29 cellular contexts compared by ENCODE assay signal in the genomic region with DNA sequence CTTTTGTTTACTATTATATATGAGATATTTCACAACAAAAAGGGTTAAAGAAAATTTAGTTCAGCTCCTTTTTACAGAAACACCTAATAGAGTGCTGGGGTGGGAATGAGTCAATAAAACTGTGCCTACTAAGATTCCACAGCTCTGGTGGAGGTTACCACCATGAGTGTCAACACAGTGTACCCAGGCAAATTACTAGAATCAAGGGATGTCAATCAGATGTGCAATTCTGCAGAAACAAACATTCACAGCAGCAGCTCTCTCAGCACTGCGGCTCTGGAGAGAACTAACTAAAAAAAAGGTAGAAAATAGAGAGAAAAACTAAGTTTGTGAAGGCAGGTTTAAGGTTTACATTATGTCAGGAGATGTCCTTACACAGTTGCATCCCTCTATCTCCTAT.
"Had no signal": no experiment of that assay in that cellular context is flagged by ENCODE, and none has a peak within 500 bp of the region (broad histone marks: within the 10 kb centered on the region; RNA-seq: fewer than 3 reads in every experiment).

No MANE protein-coding gene starts in this region.

- H3K36me3 Mint-ChIP-seq: activated naive CD4-positive, alpha-beta T cell treated with anti-CD3 and anti-CD28 coated beads, Interleukin-2, amount 50 U/mL, for 24 hours had no signal

- H3K4me1 Mint-ChIP-seq: activated CD4-positive, alpha-beta T cell treated with anti-CD3 and anti-CD28 coated beads, Interleukin-2, amount 10 ng/mL, durations not matched to agents 24 days and 14 days; activated naive CD4-positive, alpha-beta T cell treated with anti-CD3 and anti-CD28 coated beads, Interleukin-2, amount 50 U/mL, for 24 hours; activated T-helper 17 cell treated with anti-CD3 and anti-CD28 coated beads, Interleukin-2, amount 50 U/mL, for 72 hours had no signal

- H3K4me1 ChIP-seq: adrenal gland, Peyer's patch, SJSA1 had no signal

- H3K4me3 Mint-ChIP-seq: activated CD4-positive, alpha-beta T cell treated with anti-CD3 and anti-CD28 coated beads, Interleukin-2, amount 10 ng/mL, durations not matched to agents 24 days and 14 days; activated CD8-positive, alpha-beta T cell treated with anti-CD3 and anti-CD28 coated beads for 36 hours; activated naive CD4-positive, alpha-beta T cell treated with anti-CD3 and anti-CD28 coated beads, Interleukin-2, amount 50 U/mL, for 24 hours; activated T-cell treated with anti-CD3 and anti-CD28 coated beads, Interleukin-2, amount 50 U/mL, for 72 hours; activated T-helper 17 cell treated with anti-CD3 and anti-CD28 coated beads, Interleukin-2, amount 50 U/mL, for 72 hours; T-helper 1 cell treated with Interleukin-12 subunit alpha and Interleukin-12 subunit beta and Interleukin-4 antibody, amounts not matched to agents 30 μg/mL and 1 μg/mL, for 36 hours; T-helper 2 cell treated with Interferon-gamma antibody and Interleukin-4, amounts not matched to agents 5 μg/mL and 100 μg/mL, for 36 hours had no signal

- ATAC-seq: activated CD8-positive, alpha-beta T cell treated with anti-CD3 and anti-CD28 coated beads for 36 hours; activated T-cell treated with anti-CD3 and anti-CD28 coated beads, Interleukin-2, amount 50 U/mL, for 72 hours; activated T-helper 17 cell treated with anti-CD3 and anti-CD28 coated beads, Interleukin-2, amount 50 U/mL, for 72 hours; K562; PC-3 had no signal

- H3K36me3 ChIP-seq: adrenal gland, brain microvascular endothelial cell, Peyer's patch, SJSA1 had no signal

- H3K9me3 Mint-ChIP-seq: activated CD4-positive, alpha-beta T cell treated with anti-CD3 and anti-CD28 coated beads, Interleukin-2, amount 10 ng/mL, durations not matched to agents 24 days and 14 days; activated naive CD4-positive, alpha-beta T cell treated with anti-CD3 and anti-CD28 coated beads, Interleukin-2, amount 50 U/mL, for 24 hours; activated T-cell treated with anti-CD3 and anti-CD28 coated beads, Interleukin-2, amount 50 U/mL, for 72 hours; T-helper 1 cell treated with Interleukin-12 subunit alpha and Interleukin-12 subunit beta and Interleukin-4 antibody, amounts not matched to agents 30 μg/mL and 1 μg/mL, for 36 hours; T-helper 2 cell treated with Interferon-gamma antibody and Interleukin-4, amounts not matched to agents 5 μg/mL and 100 μg/mL, for 36 hours had no signal

- H3K9me3 ChIP-seq: adrenal gland, Peyer's patch, SK-N-SH had no signal

- DNase-seq: activated CD4-positive, alpha-beta T cell treated with anti-CD3 and anti-CD28 coated beads, Interleukin-2, amount 10 ng/mL, durations not matched to agents 24 days and 14 days; activated CD4-positive, alpha-beta T cell treated with anti-CD3 and anti-CD28 coated beads, Interleukin-2, amount 50 U/mL, for 4 hours; activated CD8-positive, alpha-beta T cell treated with anti-CD3 and anti-CD28 coated beads for 36 hours; activated gamma-delta T cell; activated naive CD4-positive, alpha-beta T cell treated with Interleukin-2 at 50 U/mL for 16 hours; activated T-cell treated with anti-CD3 and anti-CD28 coated beads, Interleukin-2, amount 50 U/mL, for 1 hour; activated T-cell treated with anti-CD3 and anti-CD28 coated beads, Interleukin-2, amount 50 U/mL, for 72 hours; adrenal gland; brain microvascular endothelial cell; central memory CD4-positive, alpha-beta T cell; NCI-H1092 treated with DMSO at 0.1 percent for 48 hours; NCI-H146; NCI-H187; NCI-H2029 treated with DMSO at 0.1 percent for 48 hours; NCI-H2107; NCI-H2171; NCI-H510A; NK-92 treated with Interleukin-12 subunit alpha and Interleukin-12 subunit beta, amount 100 ng/mL, for 24 hours; PC-3; Peyer's patch; RPMI8226; SHP77 treated with DMSO at 0.1 percent for 48 hours; SK-N-SH had no signal

- H3K4me3 ChIP-seq: adrenal gland, K562, Peyer's patch, SJSA1 had no signal

- H3K9ac ChIP-seq: SK-N-SH had no signal

- H3K27ac Mint-ChIP-seq: activated CD4-positive, alpha-beta T cell treated with anti-CD3 and anti-CD28 coated beads, Interleukin-2, amount 10 ng/mL, durations not matched to agents 24 days and 14 days; activated CD8-positive, alpha-beta T cell treated with anti-CD3 and anti-CD28 coated beads for 36 hours; activated naive CD4-positive, alpha-beta T cell treated with anti-CD3 and anti-CD28 coated beads, Interleukin-2, amount 50 U/mL, for 24 hours; activated T-cell treated with anti-CD3 and anti-CD28 coated beads, Interleukin-2, amount 50 U/mL, for 72 hours; activated T-helper 17 cell treated with anti-CD3 and anti-CD28 coated beads, Interleukin-2, amount 50 U/mL, for 72 hours; T-helper 1 cell treated with Interleukin-12 subunit alpha and Interleukin-12 subunit beta and Interleukin-4 antibody, amounts not matched to agents 30 μg/mL and 1 μg/mL, for 36 hours; T-helper 2 cell treated with Interferon-gamma antibody and Interleukin-4, amounts not matched to agents 5 μg/mL and 100 μg/mL, for 36 hours had no signal

- H3K27me3 Mint-ChIP-seq: activated CD4-positive, alpha-beta T cell treated with anti-CD3 and anti-CD28 coated beads, Interleukin-2, amount 10 ng/mL, durations not matched to agents 24 days and 14 days; activated CD8-positive, alpha-beta T cell treated with anti-CD3 and anti-CD28 coated beads for 36 hours; activated naive CD4-positive, alpha-beta T cell treated with anti-CD3 and anti-CD28 coated beads, Interleukin-2, amount 50 U/mL, for 24 hours; activated T-helper 17 cell treated with anti-CD3 and anti-CD28 coated beads, Interleukin-2, amount 50 U/mL, for 72 hours had no signal

- H3K27me3 ChIP-seq: adrenal gland, brain microvascular endothelial cell, Peyer's patch, SJSA1 had no signal

- H3K4me2 ChIP-seq: SK-N-SH had no signal

- H3K27ac ChIP-seq: adrenal gland, brain microvascular endothelial cell, Peyer's patch, SJSA1 had no signal
